ENCODE assay signal across 7 cellular contexts in the genomic region with DNA sequence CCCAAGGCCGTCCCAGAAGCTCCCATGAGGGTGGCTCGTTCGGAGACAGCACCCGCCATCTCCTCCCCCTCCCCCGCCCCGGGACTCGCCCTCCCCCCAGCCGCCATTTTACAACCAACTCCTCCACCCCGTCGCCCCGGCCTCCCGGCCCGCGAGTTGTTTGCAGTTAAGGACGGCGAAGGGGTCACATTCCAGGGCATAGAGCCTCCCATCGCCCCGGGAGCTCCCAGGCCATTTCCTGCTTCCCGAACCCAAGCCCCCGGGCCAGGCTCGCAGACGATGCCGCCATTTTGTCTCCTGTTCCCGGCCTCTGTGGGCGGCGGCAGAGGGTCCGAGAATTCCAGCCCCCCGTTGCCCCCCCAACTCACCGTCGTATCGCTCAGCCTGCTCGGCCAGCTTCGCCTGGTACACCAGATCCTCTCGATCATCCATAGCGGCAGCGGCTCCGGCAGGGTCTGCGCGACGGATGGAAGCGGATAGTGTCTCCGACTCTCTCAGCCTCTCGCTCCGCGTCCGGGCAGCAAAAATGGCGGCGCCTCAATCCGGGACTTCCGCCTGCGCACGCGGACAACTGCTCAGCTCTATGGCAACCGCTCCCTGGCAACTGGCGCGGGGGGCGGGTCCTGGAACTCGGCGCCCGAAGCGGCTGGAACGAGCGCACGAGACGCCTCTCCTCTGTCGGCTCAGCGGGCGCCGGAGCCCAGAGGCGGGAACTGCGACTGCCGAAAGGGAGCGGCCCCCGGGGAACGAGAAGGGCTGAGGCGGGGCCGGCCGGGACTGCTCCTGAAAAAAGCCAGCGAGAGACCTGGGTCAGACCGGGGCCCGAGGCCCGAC.
DNase-seq lines count a peak whose midpoint lies in the region; ATAC-seq and TF ChIP-seq lines count a peak whose summit lies in the region.

Gene YWHAE (minus strand): TSS at position 544 of the 834 bp plus-strand sequence. CDS start 112 bp downstream, at position 432.

- TF ChIP-seq CTCF in astrocyte of the spinal cord (IDR thresholded peaks at IDR 0.05; ENCODE audit: low read depth, low read length): no peak
- no peak for TF ChIP-seq CTCF in retinal pigment epithelial cell (conservative IDR thresholded peaks at IDR 0.05; ENCODE audit: low read depth, low read length)

- in situ Hi-C loops in astrocyte of the spinal cord (cut with HindIII; ENCODE audit: low sequenced_read_pairs): no loop called here

- H3K4me3 ChIP-seq in astrocyte of the spinal cord (ENCODE audit: low read depth, low read length) (peak within 1 kb of the TSS; percentile 99), retinal pigment epithelial cell (ENCODE audit: low read length) (peak within 1 kb of the TSS; percentile 99)

- DNase-seq in NCI-H2081 (lab: John Stamatoyannopoulos, UW) (peak; percentile 93 to 94), T1000 (lab: John Stamatoyannopoulos, UW) (peak; percentile 95), astrocyte of the spinal cord (ENCODE audit: low read depth, low spot score) (peak; percentile 95), hippocampal formation (lab: John Stamatoyannopoulos, UW) (peak; percentile 91 to 93), retinal pigment epithelial cell (ENCODE audit: low read depth) (peak; percentile 76)

- ATAC-seq in GM18508 (IDR thresholded peaks at IDR 0.05; ENCODE audit: insufficient read depth, unreplicated experiment) (peak; percentile 62), HG03025 (IDR thresholded peaks at IDR 0.05; ENCODE audit: low FRiP score, unreplicated experiment) (peak; percentile 75)

Comparison
In these comparisons a context has a peak if more than half of its experiments do, and no peak if none do; other contexts are left out.
1. Peak in every context shown above with its lines: DNase-seq, ATAC-seq and H3K4me3 ChIP-seq.